In genomic region chr19:55086730-55087541, GRCh38 we compare ENCODE assay signal across 8 cellular contexts. TPM values are rescaled to one million over a fixed set of nuclear protein-coding genes. Genes with fewer than 3 reads are reported as not detected.
A peak's percentile ranks its signal among the peaks of the same experiment; 100 is the strongest.
DNase-seq lines count a peak whose midpoint lies in the region; ATAC-seq lines count a peak whose summit lies in the region.

No MANE protein-coding gene starts in this region.

- peaks cover 0 to 18% of the 10 kb centered on the region in 2 donors for H3K4me1 ChIP-seq in esophagus (ENCODE audit: control insufficient read depth in 2 of 2, insufficient read depth in 2 of 2, low read length in 1 of 2)
- H3K4me1 ChIP-seq in mesenchymal stem cell (ENCODE audit: control insufficient read depth, insufficient read depth, low read depth, low read length) = peaks cover 34% of the 10 kb centered on the region

- peaks cover 60% of the 10 kb centered on the region for H3K27me3 Mint-ChIP-seq in activated T-cell treated with anti-CD3 and anti-CD28 coated beads, Interleukin-2, amount 50 U/mL, for 24 hours

- ATAC-seq in HG03520 (IDR thresholded peaks at IDR 0.05; ENCODE audit: unreplicated experiment) = no peak

- peak overlapping the region in 1 of 2 experiments; percentile 41 for H3K18ac ChIP-seq in mesenchymal stem cell (ENCODE audit: low read depth in 1 of 2, low read length in 2 of 2)

- H4K91ac ChIP-seq in mesenchymal stem cell (ENCODE audit: low read length) = no peak overlapping the region

- H3K9ac ChIP-seq in mesenchymal stem cell (ENCODE audit: low read length) = peak overlapping the region; percentile 64

- peak overlapping the region; percentile 20 for H3K4me3 Mint-ChIP-seq in activated T-cell treated with anti-CD3 and anti-CD28 coated beads, Interleukin-2, amount 50 U/mL, for 24 hours

- no peaks in the 10 kb centered on the region for H3K27me3 ChIP-seq in esophagus (ENCODE audit: control insufficient read depth in 1 of 2, insufficient read depth in 2 of 2, low read length in 2 of 2)
- H3K27me3 ChIP-seq in mesenchymal stem cell (ENCODE audit: control insufficient read depth in 1 of 2, insufficient read depth in 1 of 2, low read length in 2 of 2) = peaks cover 45 to 49% of the 10 kb centered on the region in 2 experiments

- peaks cover 4% of the 10 kb centered on the region for H3K9me3 Mint-ChIP-seq in activated T-cell treated with anti-CD3 and anti-CD28 coated beads, Interleukin-2, amount 50 U/mL, for 24 hours

- peaks cover 2% of the 10 kb centered on the region for H3K79me1 ChIP-seq in mesenchymal stem cell (replicated peaks; ENCODE audit: low read length, poor library complexity, severe bottlenecking)

- H3K27ac ChIP-seq in esophagus (ENCODE audit: low read depth in 2 of 2, low read length in 1 of 2) (peak overlapping the region; percentile 13 to 18), mesenchymal stem cell (ENCODE audit: low read length, poor library complexity, severe bottlenecking) (no peak overlapping the region)

- H2BK120ac ChIP-seq in mesenchymal stem cell (ENCODE audit: low read depth, low read length) = no peak overlapping the region

- DNase-seq in COR-L47 (lab: John Stamatoyannopoulos, UW) (peak; percentile 83), NCI-H1694 treated with DMSO at 0.1 percent for 48 hours (lab: John Stamatoyannopoulos, UW) (peak; percentile 75), mesenchymal stem cell (peak; percentile 97), NCI-H1092 (lab: John Stamatoyannopoulos, UW) (no peak)
- peak; percentile 54 for DNase-seq in activated T-cell treated with anti-CD3 and anti-CD28 coated beads, Interleukin-2, amount 50 U/mL, for 24 hours
- peak; percentile 79 for DNase-seq in stimulated activated CD8-positive, alpha-beta memory T cell treated with anti-CD3 and anti-CD28 coated beads, Interleukin-4, amount 100 ng/mL, for 48 hours

- peaks cover 31% of the 10 kb centered on the region for H3K36me3 Mint-ChIP-seq in activated T-cell treated with anti-CD3 and anti-CD28 coated beads, Interleukin-2, amount 50 U/mL, for 24 hours (ENCODE audit: low read depth)

- peak overlapping the region; percentile 99 for H3K4me2 ChIP-seq in mesenchymal stem cell (ENCODE audit: low read length, poor library complexity, severe bottlenecking)

- no peak overlapping the region for H4K8ac ChIP-seq in mesenchymal stem cell (ENCODE audit: low read length)

- no peak overlapping the region for H2BK5ac ChIP-seq in mesenchymal stem cell (ENCODE audit: low read depth, low read length, poor library complexity, severe bottlenecking)

- no peak overlapping the region for H3K27ac Mint-ChIP-seq in activated T-cell treated with anti-CD3 and anti-CD28 coated beads, Interleukin-2, amount 50 U/mL, for 24 hours

- H3K9me3 ChIP-seq in esophagus (ENCODE audit: control insufficient read depth in 2 of 2, insufficient read depth in 1 of 2, low read depth in 1 of 2, low read length in 1 of 2) (peaks cover 0 to 6% of the 10 kb centered on the region in 2 donors), mesenchymal stem cell (ENCODE audit: control insufficient read depth, low read length) (no peaks in the 10 kb centered on the region)

- peak overlapping the region in 1 of 2 experiments; percentile 9 for H3K23ac ChIP-seq in mesenchymal stem cell (ENCODE audit: low read length in 2 of 2)

- WGBS in esophagus, 2 donors = 2 to 3% methylated on average over 74 of the region's 74 CpGs
- 2% methylated on average over 73 of the region's 74 CpGs for WGBS in mesenchymal stem cell

- H3K4me1 Mint-ChIP-seq in activated T-cell treated with anti-CD3 and anti-CD28 coated beads, Interleukin-2, amount 50 U/mL, for 24 hours (ENCODE audit: low read depth) = peaks cover 20% of the 10 kb centered on the region

- peaks cover 4 to 12% of the 10 kb centered on the region in 2 donors for H3K36me3 ChIP-seq in esophagus (ENCODE audit: control insufficient read depth in 2 of 2, insufficient read depth in 2 of 2, low read length in 1 of 2)
- H3K36me3 ChIP-seq in mesenchymal stem cell (ENCODE audit: control insufficient read depth in 1 of 2, insufficient read depth in 2 of 2, low read depth in 1 of 2, low read length in 2 of 2) = peaks cover 20 to 29% of the 10 kb centered on the region in 2 experiments

- H3K14ac ChIP-seq in mesenchymal stem cell (ENCODE audit: low read length in 2 of 2) = peak overlapping the region in 1 of 2 experiments; percentile 14

- no peak overlapping the region for H2BK15ac ChIP-seq in mesenchymal stem cell (ENCODE audit: low read depth, poor library complexity, severe bottlenecking)

- H2AFZ ChIP-seq in mesenchymal stem cell (ENCODE audit: low read depth, low read length) = no peak overlapping the region

- H3K4ac ChIP-seq in mesenchymal stem cell (ENCODE audit: low read depth in 1 of 2, low read length in 2 of 2) = no peak overlapping the region

- peak overlapping the region in 1 of 2 experiments; percentile 25 for H2BK12ac ChIP-seq in mesenchymal stem cell (ENCODE audit: low read length in 2 of 2)

- H3K4me3 ChIP-seq in esophagus (ENCODE audit: low read depth in 1 of 2, low read length in 2 of 2) (peak overlapping the region; percentile 32 to 45), mesenchymal stem cell (ENCODE audit: insufficient read depth in 1 of 2, low read depth in 1 of 2, low read length in 2 of 2) (peak overlapping the region; percentile 61 to 77)

- H2AK5ac ChIP-seq in mesenchymal stem cell (ENCODE audit: low read length, severe bottlenecking) = no peak overlapping the region

RNA-seq across cellular contexts. Expression of gene EPS8L1, which starts 11.3 kb away (rescaled TPM):
- 1,000 to 10,000 TPM in 1 of 2 donors, 100 to 1,000 TPM in 1; 578 to 1,427 TPM for polyA plus RNA-seq in esophagus
- 5.2 TPM for polyA plus RNA-seq in mesenchymal stem cell (2013, experiment 1 of 2)
- 4.9 TPM for polyA plus RNA-seq in mesenchymal stem cell (2013, experiment 2 of 2)

RNA-seq across cellular contexts. Expression of gene RDH13, which starts 24.0 kb away (rescaled TPM):
- polyA plus RNA-seq in esophagus = 10 to 100 TPM; 32.5 to 60.6 TPM
- 5.1 TPM for polyA plus RNA-seq in mesenchymal stem cell (2013, experiment 1 of 2)
- polyA plus RNA-seq in mesenchymal stem cell (2013, experiment 2 of 2) = 5.3 TPM

RNA-seq across cellular contexts. Expression of gene PPP1R12C, which starts 30.5 kb away (rescaled TPM):
- polyA plus RNA-seq in esophagus = 100 to 1,000 TPM in 1 of 2 donors, 10 to 100 TPM in 1; 77.7 to 100 TPM
- 83.1 TPM for polyA plus RNA-seq in mesenchymal stem cell (2013, experiment 1 of 2)
- polyA plus RNA-seq in mesenchymal stem cell (2013, experiment 2 of 2) = 80.0 TPM

RNA-seq across cellular contexts. Expression of gene GP6, which starts 48.9 kb away (rescaled TPM):
- 1 to 10 TPM in 1 of 2 donors, under 1 TPM in 1; 0.45 to 1.6 TPM for polyA plus RNA-seq in esophagus
- polyA plus RNA-seq in mesenchymal stem cell (2013, experiment 1 of 2) = not detected
- polyA plus RNA-seq in mesenchymal stem cell (2013, experiment 2 of 2) = not detected
